ENCODE assay signal across 1 cellular context in genomic region chr19:17205237-17206140, GRCh38.
TF ChIP-seq lines count a peak whose summit lies in the region.

No MANE protein-coding gene starts in this region.

TF ChIP-seq in GM12878, 131 proteins besides CTCF, POLR2A, EP300 and RAD21:
- TF ChIP-seq SMC3 (IDR thresholded peaks at IDR 0.05; ENCODE audit: borderline replicate concordance, low read length) (peak; percentile 46; the same call in 1 of the 2 replicates), SPI1 (IDR thresholded peaks at IDR 0.05; ENCODE audit: borderline replicate concordance, insufficient read depth, low read depth, low read length) (no peak)
